In genomic region chr2:217926801-217927200, GRCh38 we compare ENCODE assay signal across 30 cellular contexts.
DNase-seq lines count a peak whose midpoint lies in the region; ATAC-seq, FAIRE-seq and TF ChIP-seq lines count a peak whose summit lies in the region.
"Had no signal": no experiment of that assay in that cellular context is flagged by ENCODE, and none has a peak within 500 bp of the region (broad histone marks: within the 10 kb centered on the region; RNA-seq: fewer than 3 reads in every experiment).

No MANE protein-coding gene starts in this region.

- H3K9ac ChIP-seq in liver (ENCODE audit: low read depth in 1 of 2, low read length in 2 of 2) (no peak overlapping the region), HepG2 (ENCODE audit: insufficient read depth, low read depth, low read length) (no peak overlapping the region)
- H3K9ac ChIP-seq: BLaER1, SK-N-SH had no signal

- H4K20me1 ChIP-seq in HepG2 (ENCODE audit: insufficient read depth, low read length), result peaks cover 24% of the 10 kb centered on the region; the same call in 1 of the 2 replicates

- WGBS in liver, result 98% methylated on average over 2 of the region's 2 CpGs
- WGBS in HepG2 (ENCODE audit: low lambda C conversion rate), result 72% methylated on average over 1 of the region's 2 CpGs
- WGBS in stomach, 5 donors, result 76 to 91% (median 86%) methylated on average over 1 to 2 of the region's 2 CpGs
- WGBS in aorta, 2 donors, result 65 to 68% methylated on average over 2 of the region's 2 CpGs

- CTCF ChIA-PET in HepG2 (lab: Yijun Ruan, JAX; ENCODE audit: low intra/inter-chr PET ratio, low total read pairs), result no interaction called here

- H3K4me1 ChIP-seq in liver (ENCODE audit: control insufficient read depth in 4 of 4, insufficient read depth in 4 of 4, low read length in 3 of 4) (peaks cover 42 to 90% (median 66%) of the 10 kb centered on the region in 4 donors), HepG2 (ENCODE audit: insufficient read depth, low read length) (peaks cover 55% of the 10 kb centered on the region), lower lobe of right lung (peaks cover 100% of the 10 kb centered on the region), stomach (peaks cover 53 to 95% (median 87%) of the 10 kb centered on the region in 4 donors), aorta (ENCODE audit: control insufficient read depth in 1 of 2, insufficient read depth in 2 of 2, low read length in 2 of 2) (peaks cover 6 to 9% of the 10 kb centered on the region in 2 donors)
- H3K4me1 ChIP-seq: HAP-1 had no signal

- H3K27me3 ChIP-seq in liver (ENCODE audit: control insufficient read depth in 4 of 4, insufficient read depth in 4 of 4, low read length in 3 of 4) (no peaks in the 10 kb centered on the region), HepG2 (ENCODE audit: control insufficient read depth in 1 of 2, insufficient read depth in 2 of 2, low read length in 2 of 2) (no peaks in the 10 kb centered on the region), lower lobe of right lung (ENCODE audit: low read depth) (no peaks in the 10 kb centered on the region), stomach (no peaks in the 10 kb centered on the region), aorta (ENCODE audit: control insufficient read depth in 1 of 2, insufficient read depth in 2 of 2, low read length in 1 of 2) (no peaks in the 10 kb centered on the region)
- H3K27me3 ChIP-seq: BLaER1 had no signal

- no peak overlapping the region for H3K4me2 ChIP-seq in HepG2 (ENCODE audit: low read depth, low read length)
- H3K4me2 ChIP-seq: A549, BLaER1, SK-N-SH had no signal

- peak overlapping the region; percentile 95 to 99 for H3K27ac ChIP-seq in liver (ENCODE audit: low read depth in 1 of 2, low read length in 2 of 2)
- H3K27ac ChIP-seq in HepG2 (ENCODE audit: extremely low read length, insufficient read depth, low read length), result no peak overlapping the region
- H3K27ac ChIP-seq in lower lobe of right lung, result peak overlapping the region; percentile 93
- H3K27ac ChIP-seq in stomach, result peak overlapping the region in 4 of 5 donors; percentile 88 to 92 (median 92)
- H3K27ac ChIP-seq in aorta (ENCODE audit: low read depth in 1 of 2, low read length in 2 of 2), result peak overlapping the region; percentile 98
- H3K27ac ChIP-seq: A549, BLaER1 had no signal

- no peak for FAIRE-seq in HepG2 (lab: Jason Lieb, UNC)
- FAIRE-seq: A549, D721Med, HTR-8/SVneo, RCC 7860 had no signal

- ATAC-seq in HepG2 (no peak), lower lobe of right lung (no peak), aorta (ENCODE audit: low FRiP score) (no peak), HG03342 (IDR thresholded peaks at IDR 0.05; ENCODE audit: unreplicated experiment) (no peak)
- no peak for ATAC-seq in natural killer cell treated with Interleukin-12 subunit alpha and Interleukin-12 subunit beta and Interleukin-15 and Interleukin-18, amount 100 ng/mL, for 72 hours
- ATAC-seq: A549, left lobe of liver had no signal

- no peaks in the 10 kb centered on the region for H3K79me2 ChIP-seq in HepG2 (ENCODE audit: insufficient read depth, low read length)

- TF ChIP-seq POLR2A in HepG2 (IDR thresholded peaks at IDR 0.05; ENCODE audit: insufficient read depth in 1 of 2, low read depth in 2 of 2, low read length in 2 of 2) (no peak), stomach (IDR thresholded peaks at IDR 0.05) (no peak), erythroblast (IDR thresholded peaks at IDR 0.05; ENCODE audit: low read length) (no peak)

- in situ Hi-C loops in HepG2 (cut with HindIII; ENCODE audit: extremely low pct_ligation_motif_present, low pct_unique_long_range_greater_than_20kb), result no loop called here

- H3K27me3 Mint-ChIP-seq in natural killer cell treated with Interleukin-12 subunit alpha and Interleukin-12 subunit beta and Interleukin-15 and Interleukin-18, amount 100 ng/mL, for 72 hours, result peaks cover 24 to 28% of the 10 kb centered on the region in 2 donors

- no peaks in the 10 kb centered on the region for H3K9me3 Mint-ChIP-seq in natural killer cell treated with Interleukin-12 subunit alpha and Interleukin-12 subunit beta and Interleukin-15 and Interleukin-18, amount 100 ng/mL, for 72 hours
- H3K9me3 Mint-ChIP-seq: activated B cell treated with CpG ODN at 0.5 μM for 24 hours; activated CD4-positive, alpha-beta memory T cell treated with anti-CD3 and anti-CD28 coated beads, Interleukin-2, amount 10 ng/mL, durations not matched to agents 7 days and 5 days had no signal

- no peak overlapping the region for H3K4me3 Mint-ChIP-seq in natural killer cell treated with Interleukin-12 subunit alpha and Interleukin-12 subunit beta and Interleukin-15 and Interleukin-18, amount 100 ng/mL, for 72 hours
- H3K4me3 Mint-ChIP-seq: activated B cell treated with CpG ODN at 0.5 μM for 24 hours; activated CD4-positive, alpha-beta memory T cell treated with anti-CD3 and anti-CD28 coated beads, Interleukin-2, amount 10 ng/mL, durations not matched to agents 7 days and 5 days had no signal

- H2AFZ ChIP-seq in HepG2 (ENCODE audit: low read length), result no peak overlapping the region

- TF ChIP-seq RAD21 in liver (IDR thresholded peaks at IDR 0.05) (no peak), HepG2 (CRISPR knock-in tag; IDR thresholded peaks at IDR 0.05) (no peak)

- DNase-seq in HepG2 (ENCODE audit: low spot score) (no peak), lower lobe of right lung (no peak), stomach (no peak), aorta (peak in 1 of 2 donors; percentile 24), erythroblast (lab: John Stamatoyannopoulos, UW) (no peak)
- DNase-seq in natural killer cell treated with Interleukin-12 subunit alpha and Interleukin-12 subunit beta and Interleukin-15 and Interleukin-18, amount 100 ng/mL, for 72 hours (ENCODE audit: low spot score), result no peak
- DNase-seq: activated B cell treated with CpG ODN at 0.5 μM for 24 hours; activated CD4-positive, alpha-beta memory T cell treated with anti-CD3 and anti-CD28 coated beads, Interleukin-2, amount 10 ng/mL, durations not matched to agents 7 days and 5 days; amniotic stem cell; central memory CD4-positive, alpha-beta T cell; effector CD4-positive, alpha-beta T cell; EL; glutamatergic neuron; Karpas-422; NCI-H1092 treated with DMSO at 0.1 percent for 48 hours; NCI-H2107; NK-92 treated with Interleukin-12 subunit alpha and Interleukin-12 subunit beta, amount 100 ng/mL, for 24 hours; SK-N-SH; stimulated activated CD4-positive, alpha-beta T cell treated with anti-CD3 and anti-CD28 coated beads, Interleukin-2, amount 100 ng/mL, for 48 hours; stimulated activated naive CD4-positive, alpha-beta T cell treated with Interleukin-2 at 50 U/mL for 16 hours; T-helper 9 cell had no signal

- POLR2A ChIA-PET in HepG2 (lab: Yijun Ruan, JAX), result no interaction called here

- no peak for TF ChIP-seq CTCF in liver (IDR thresholded peaks at IDR 0.05; ENCODE audit: low read depth, low read length, missing input control)
- TF ChIP-seq CTCF in HepG2 (CRISPR knock-in tag; IDR thresholded peaks at IDR 0.05), result no peak
- no peak for TF ChIP-seq CTCF in lower lobe of right lung (IDR thresholded peaks at IDR 0.05)
- no peak for TF ChIP-seq CTCF in stomach (IDR thresholded peaks at IDR 0.05)

- intact Hi-C loops in HepG2 (cut with micrococcal nuclease; ENCODE audit: unreplicated experiment), result no loop called here
- intact Hi-C loops in lower lobe of right lung (cut with DNase I), result no loop called here
- intact Hi-C loops in stomach (cut with DNase I; ENCODE audit: low total_unique reads), result no loop called here
- intact Hi-C loops in aorta (cut with DNase I), result no loop called here

- no TSS peak for BruUV-seq in HepG2 (replicated peaks; lab: Mats Ljungman, UMichigan)

- H3K36me3 ChIP-seq in liver (ENCODE audit: control insufficient read depth in 4 of 4, insufficient read depth in 3 of 4, low read depth in 1 of 4, low read length in 3 of 4), result peaks cover 0 to 4% (median 0%) of the 10 kb centered on the region in 4 donors
- no peaks in the 10 kb centered on the region for H3K36me3 ChIP-seq in HepG2 (replicated peaks in 1 of 2; ENCODE audit: control insufficient read depth in 1 of 2, insufficient read depth in 2 of 2, low read length in 2 of 2)
- peaks cover 7% of the 10 kb centered on the region for H3K36me3 ChIP-seq in lower lobe of right lung
- H3K36me3 ChIP-seq in stomach, result no peaks in the 10 kb centered on the region
- no peaks in the 10 kb centered on the region for H3K36me3 ChIP-seq in aorta (ENCODE audit: control insufficient read depth in 1 of 2, insufficient read depth in 2 of 2, low read length in 1 of 2)
- H3K36me3 ChIP-seq: HAP-1 had no signal

- H3K4me3 ChIP-seq in liver (ENCODE audit: low read depth in 1 of 3, low read length in 3 of 3) (no peak overlapping the region), HepG2 (replicated peaks in 1 of 3; ENCODE audit: insufficient read depth in 1 of 3, low read depth in 2 of 3, low read length in 3 of 3) (no peak overlapping the region), lower lobe of right lung (no peak overlapping the region), stomach (no peak overlapping the region), aorta (ENCODE audit: low read length in 2 of 2) (no peak overlapping the region)
- H3K4me3 ChIP-seq: A549, BLaER1, HAP-1 had no signal

- no peak for TF ChIP-seq EP300 in HepG2 (IDR thresholded peaks at IDR 0.05; ENCODE audit: low read depth in 2 of 2, low read length in 2 of 2)
- no peak for TF ChIP-seq EP300 in HepG2 (CRISPR knock-in tag; IDR thresholded peaks at IDR 0.05; ENCODE audit: borderline replicate concordance)
- no peak for TF ChIP-seq EP300 in stomach (IDR thresholded peaks at IDR 0.05)

- H3K36me3 Mint-ChIP-seq in natural killer cell treated with Interleukin-12 subunit alpha and Interleukin-12 subunit beta and Interleukin-15 and Interleukin-18, amount 100 ng/mL, for 72 hours, result no peaks in the 10 kb centered on the region

- H3K9me3 ChIP-seq in liver (ENCODE audit: control insufficient read depth in 4 of 4, low read length in 3 of 4) (no peaks in the 10 kb centered on the region), HepG2 (ENCODE audit: low read length) (no peaks in the 10 kb centered on the region), lower lobe of right lung (no peaks in the 10 kb centered on the region), stomach (no peaks in the 10 kb centered on the region), aorta (ENCODE audit: control insufficient read depth, low read length) (no peaks in the 10 kb centered on the region)
- H3K9me3 ChIP-seq: A549, BLaER1, HAP-1, SK-N-SH had no signal

- peaks cover 9 to 11% of the 10 kb centered on the region in 2 donors for H3K4me1 Mint-ChIP-seq in natural killer cell treated with Interleukin-12 subunit alpha and Interleukin-12 subunit beta and Interleukin-15 and Interleukin-18, amount 100 ng/mL, for 72 hours (ENCODE audit: low read depth in 2 of 2)
- H3K4me1 Mint-ChIP-seq: activated B cell treated with CpG ODN at 0.5 μM for 24 hours had no signal

- H3K27ac Mint-ChIP-seq in natural killer cell treated with Interleukin-12 subunit alpha and Interleukin-12 subunit beta and Interleukin-15 and Interleukin-18, amount 100 ng/mL, for 72 hours, result no peak overlapping the region
- H3K27ac Mint-ChIP-seq: activated B cell treated with CpG ODN at 0.5 μM for 24 hours; activated CD4-positive, alpha-beta memory T cell treated with anti-CD3 and anti-CD28 coated beads, Interleukin-2, amount 10 ng/mL, durations not matched to agents 7 days and 5 days had no signal

TF ChIP-seq in liver, 16 proteins besides CTCF, POLR2A, EP300 and RAD21 (continues in another document):
- TF ChIP-seq YY1 (IDR thresholded peaks at IDR 0.05), result no peak

TF ChIP-seq in HepG2, 621 proteins besides CTCF, POLR2A, EP300 and RAD21 (continues in another document):
- TF ChIP-seq ZNF773 (CRISPR knock-in tag; IDR thresholded peaks at IDR 0.05; ENCODE audit: borderline replicate concordance) (no peak), POGZ (CRISPR knock-in tag; IDR thresholded peaks at IDR 0.05) (no peak)
